Comparison of ENCODE assay signal across 8 cellular contexts in genomic region chr2:26144953-26145680, GRCh38. TPM values are rescaled to one million over a fixed set of nuclear protein-coding genes. Genes with fewer than 3 reads are reported as not detected.
A peak's percentile ranks its signal among the peaks of the same experiment; 100 is the strongest.
DNase-seq lines count a peak whose midpoint lies in the region; ATAC-seq and TF ChIP-seq lines count a peak whose summit lies in the region.

No MANE protein-coding gene starts in this region.

- in situ Hi-C loops in gastrocnemius medialis (cut with MboI; ENCODE audit: low sequenced_read_pairs in 4 of 4), result loop anchor here (5.0 to 10.0 kb wide), 5 partner anchors 58 to 190 kb away; no protein-coding TSS in a partner anchor

- intact Hi-C loops in gastrocnemius medialis (cut with DNase I; ENCODE audit: low total_unique reads), result loop anchor here (1.0 to 2.0 kb wide), 4 partner anchors 57 to 290 kb away; no protein-coding TSS in a partner anchor

- H3K27ac Mint-ChIP-seq in T-cell, result no peak overlapping the region

- POLR2A ChIA-PET in T-cell (lab: Charles Lee), result interaction anchor here in 1 of 2 donors (0.7 kb wide), 1 partner anchor 575 kb away, joined by 10 read pairs; no protein-coding TSS in a partner anchor

- H3K27me3 Mint-ChIP-seq in T-cell, result peaks cover 10 to 11% of the 10 kb centered on the region in 2 donors

- H3K9me3 ChIP-seq in gastrocnemius medialis, result no peaks in the 10 kb centered on the region

- no peak overlapping the region for H3K4me3 ChIP-seq in gastrocnemius medialis

- peak overlapping the region in 1 of 4 donors; percentile 13 for H3K27ac ChIP-seq in gastrocnemius medialis

- no peak overlapping the region for H3K4me3 Mint-ChIP-seq in T-cell

- H3K27me3 ChIP-seq in gastrocnemius medialis, result no peaks in the 10 kb centered on the region

- TF ChIP-seq CTCF in gastrocnemius medialis (IDR thresholded peaks at IDR 0.05 in 4 of 5, conservative IDR thresholded peaks at IDR 0.05 in 1 of 5), result peak; percentile 78 to 85 (median 81)

- no peaks in the 10 kb centered on the region for H3K36me3 ChIP-seq in gastrocnemius medialis

- peaks cover 0 to 4% (median 2%) of the 10 kb centered on the region in 3 donors for H3K4me1 Mint-ChIP-seq in T-cell

- CTCF ChIA-PET in T-cell (lab: Charles Lee), result interaction anchor here (0.6 to 1.8 kb wide), 9 partner anchors 10 to 1920 kb away, joined by 3 to 7 read pairs (median 4); no protein-coding TSS in a partner anchor

- no peak for TF ChIP-seq POLR2A in gastrocnemius medialis (IDR thresholded peaks at IDR 0.05)

- peaks cover 3 to 10% of the 10 kb centered on the region in 2 donors for H3K4me1 ChIP-seq in gastrocnemius medialis

- ATAC-seq in T-cell (replicated peaks in 1 of 4) (peak; percentile 53 to 78 (median 64)), gastrocnemius medialis (peak; percentile 57 to 61), GM18861 (IDR thresholded peaks at IDR 0.05; ENCODE audit: unreplicated experiment) (no peak), GM18870 (IDR thresholded peaks at IDR 0.05; ENCODE audit: unreplicated experiment) (no peak)

- no peaks in the 10 kb centered on the region for H3K36me3 Mint-ChIP-seq in T-cell

- DNase-seq in GM03348 (ENCODE audit: low spot score) (peak; percentile 76), MV-4-11 (lab: John Stamatoyannopoulos, UW) (peak; percentile 45), T-cell (peak; percentile 13 to 63 (median 50)), anterior cingulate cortex (lab: John Stamatoyannopoulos, UW) (peak in 48 of 58 donors; percentile 7 to 78 (median 37)), hippocampal formation (lab: John Stamatoyannopoulos, UW) (peak; percentile 52 to 62), gastrocnemius medialis (peak in 1 of 2 donors; percentile 49)

- H3K9me3 Mint-ChIP-seq in T-cell, result no peaks in the 10 kb centered on the region

RNA-seq across cellular contexts. Expression of gene GAREM2, which starts 27.8 kb away (rescaled TPM):
- total RNA-seq in T-cell (1 to 10 TPM; 2.9 to 9.1 (median 5.2) TPM), gastrocnemius medialis (1 to 10 TPM in 2 of 4 donors, under 1 TPM in 2; 0.25 to 1.8 (median 0.74) TPM)

Comparison
In these comparisons a context has a peak if more than half of its experiments do, and no peak if none do; other contexts are left out.
1. ATAC-seq: peak in T-cell (4 of 4) and gastrocnemius medialis (2 of 2); none in GM18861 (single experiment) and GM18870 (single experiment).